24 cellular contexts compared by ENCODE assay signal in the genomic region with DNA sequence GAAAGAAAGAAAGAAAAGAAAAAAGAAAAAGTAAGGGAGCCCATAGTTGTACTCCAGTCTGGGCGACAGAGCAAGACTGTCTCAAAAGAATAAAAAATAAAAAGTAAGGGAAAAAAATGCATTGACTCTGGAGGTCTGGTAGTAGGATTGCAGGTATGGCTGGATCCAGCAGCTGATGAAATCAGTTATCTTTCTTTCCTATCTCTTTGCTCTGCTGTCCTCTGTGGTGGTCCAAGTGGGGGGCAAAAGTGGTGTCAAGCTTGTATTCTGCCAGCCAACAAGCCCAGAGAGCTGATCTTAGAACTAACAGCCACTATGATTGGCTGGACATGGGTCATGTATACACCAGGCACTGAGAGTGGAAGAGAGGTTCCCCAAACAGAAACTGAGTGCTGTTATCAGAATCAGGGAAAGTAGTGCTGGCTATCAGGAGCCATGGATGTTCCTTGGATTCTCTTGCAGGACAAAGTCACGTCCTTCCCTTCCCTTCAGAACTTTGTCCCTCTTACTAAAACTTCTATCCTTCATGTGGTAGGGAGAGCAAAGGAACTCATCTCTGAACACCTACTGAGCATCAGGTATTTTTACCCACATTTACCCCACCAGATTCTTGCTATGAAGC. TPM values are rescaled to one million over a fixed set of nuclear protein-coding genes. Genes with fewer than 3 reads are reported as not detected.
"Had no signal": no experiment of that assay in that cellular context is flagged by ENCODE, and none has a peak within 500 bp of the region (broad histone marks: within the 10 kb centered on the region; RNA-seq: fewer than 3 reads in every experiment).

No MANE protein-coding gene starts in this region.

- H3K9me3 ChIP-seq: mucosa of descending colon had no signal

- H3K4me3 ChIP-seq: mucosa of descending colon, skin epidermis had no signal

- H3K27ac ChIP-seq: brain microvascular endothelial cell, foreskin keratinocyte, WERI-Rb-1 had no signal

- DNase-seq: activated CD4-positive, alpha-beta T cell treated with anti-CD3 and anti-CD28 coated beads for 4 hours; activated gamma-delta T cell; activated T-cell treated with anti-CD3 and anti-CD28 coated beads, Interleukin-2, amount 50 U/mL, for 48 hours; amniotic stem cell; brain microvascular endothelial cell; effector memory CD4-positive, alpha-beta T cell; foreskin keratinocyte; glutamatergic neuron; kidney glomerular epithelial cell; left ventricle myocardium superior; naive thymus-derived CD8-positive, alpha-beta T cell; posterior cingulate gyrus; stimulated activated CD4-positive, alpha-beta T cell treated with anti-CD3 and anti-CD28 coated beads, Interleukin-4, amount 100 ng/mL, for 24 hours; stimulated activated naive CD4-positive, alpha-beta T cell; trophoblast cell; WERI-Rb-1 had no signal

- H3K27me3 ChIP-seq: brain microvascular endothelial cell, foreskin keratinocyte had no signal

- H3K4me1 Mint-ChIP-seq: central memory CD8-positive, alpha-beta T cell had no signal

- ATAC-seq: activated CD8-positive, alpha-beta T cell treated with anti-CD3 and anti-CD28 coated beads for 36 hours; foreskin keratinocyte; left ventricle myocardium superior; naive thymus-derived CD8-positive, alpha-beta T cell had no signal

- H3K9me3 Mint-ChIP-seq: activated CD8-positive, alpha-beta T cell treated with anti-CD3 and anti-CD28 coated beads for 36 hours; central memory CD8-positive, alpha-beta T cell; memory B cell; T-helper 1 cell treated with Interleukin-12 subunit alpha and Interleukin-12 subunit beta and Interleukin-4 antibody, amounts not matched to agents 30 μg/mL and 1 μg/mL, for 36 hours had no signal

- H3K4me3 Mint-ChIP-seq: activated CD8-positive, alpha-beta T cell treated with anti-CD3 and anti-CD28 coated beads for 36 hours; activated naive CD8-positive, alpha-beta T cell; central memory CD8-positive, alpha-beta T cell; memory B cell; naive thymus-derived CD8-positive, alpha-beta T cell; T-helper 1 cell treated with Interleukin-12 subunit alpha and Interleukin-12 subunit beta and Interleukin-4 antibody, amounts not matched to agents 30 μg/mL and 1 μg/mL, for 36 hours had no signal

- H3K36me3 Mint-ChIP-seq: activated naive CD8-positive, alpha-beta T cell; naive thymus-derived CD8-positive, alpha-beta T cell had no signal

- H3K36me3 ChIP-seq: brain microvascular endothelial cell, WERI-Rb-1 had no signal

- H3K27ac Mint-ChIP-seq: activated CD8-positive, alpha-beta T cell treated with anti-CD3 and anti-CD28 coated beads for 36 hours; activated naive CD8-positive, alpha-beta T cell; memory B cell; naive thymus-derived CD8-positive, alpha-beta T cell; T-helper 1 cell treated with Interleukin-12 subunit alpha and Interleukin-12 subunit beta and Interleukin-4 antibody, amounts not matched to agents 30 μg/mL and 1 μg/mL, for 36 hours had no signal

RNA-seq across cellular contexts. Expression of gene FBLIM1, which starts 3.5 kb away (rescaled TPM):
- total RNA-seq: activated CD8-positive, alpha-beta T cell treated with anti-CD3 and anti-CD28 coated beads for 36 hours; naive thymus-derived CD8-positive, alpha-beta T cell had no signal
- polyA plus RNA-seq: naive thymus-derived CD8-positive, alpha-beta T cell had no signal

RNA-seq across cellular contexts. Expression of gene TMEM82, which starts 12.8 kb away (rescaled TPM):
- total RNA-seq: activated CD8-positive, alpha-beta T cell treated with anti-CD3 and anti-CD28 coated beads for 36 hours; foreskin keratinocyte; left ventricle myocardium superior; naive thymus-derived CD8-positive, alpha-beta T cell; subcutaneous adipose tissue had no signal
- polyA plus RNA-seq: foreskin keratinocyte; naive thymus-derived CD8-positive, alpha-beta T cell had no signal
